Comparison of ENCODE assay signal across 1 cellular context in the genomic region with DNA sequence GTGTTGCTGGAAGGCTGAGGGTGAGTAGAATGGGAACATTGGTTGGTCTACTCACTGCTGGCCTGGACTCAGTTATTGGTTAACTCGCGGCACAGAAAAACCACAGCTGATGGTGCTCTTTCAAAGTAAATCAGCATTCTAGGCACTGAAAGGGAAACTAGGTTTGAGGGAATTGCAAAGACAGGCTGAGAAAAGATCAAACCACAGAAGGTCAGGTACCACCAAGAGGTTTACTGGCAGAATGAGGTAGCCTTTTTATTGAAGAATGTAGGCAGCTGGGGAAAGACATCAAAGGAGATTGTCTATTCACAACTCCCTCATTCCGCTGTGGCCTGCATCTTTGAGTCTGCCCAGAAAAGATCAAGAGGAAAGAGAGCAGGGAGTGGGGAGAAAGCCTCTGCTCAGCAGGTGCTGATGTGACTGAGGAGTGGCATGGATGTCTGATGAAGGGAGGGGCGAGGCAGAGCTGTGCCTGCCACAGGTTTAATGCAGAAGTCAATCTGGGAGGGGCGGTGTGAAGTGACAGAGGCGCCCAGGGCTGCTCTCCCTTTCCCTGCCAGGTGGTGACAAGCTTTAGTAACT.
TF ChIP-seq lines count a peak whose summit lies in the region.

No MANE protein-coding gene starts in this region.

TF ChIP-seq in HepG2, 621 proteins besides CTCF, POLR2A, EP300 and RAD21 (continued from another document and continues in another):
- TF ChIP-seq, protein P1, sequence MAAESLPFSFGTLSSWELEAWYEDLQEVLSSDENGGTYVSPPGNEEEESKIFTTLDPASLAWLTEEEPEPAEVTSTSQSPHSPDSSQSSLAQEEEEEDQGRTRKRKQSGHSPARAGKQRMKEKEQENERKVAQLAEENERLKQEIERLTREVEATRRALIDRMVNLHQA (CRISPR knock-in tag; IDR thresholded peaks at IDR 0.05) = no peak
- TF ChIP-seq ZNF691 (CRISPR knock-in tag; IDR thresholded peaks at IDR 0.05; ENCODE audit: borderline replicate concordance, low read depth) = 0 out of 2 replicates have a peak, but pooled peaks have one; percentile 49
- peak; percentile 51; the same call in 1 of the 2 replicates for TF ChIP-seq ZGPAT (CRISPR knock-in tag; IDR thresholded peaks at IDR 0.05)
- no peak for TF ChIP-seq ZNF782 (CRISPR knock-in tag; IDR thresholded peaks at IDR 0.05; ENCODE audit: borderline replicate concordance)
- TF ChIP-seq MTF2 (CRISPR knock-in tag; IDR thresholded peaks at IDR 0.05; ENCODE audit: borderline replicate concordance) = no peak
- TF ChIP-seq ZBTB42 (CRISPR knock-in tag; IDR thresholded peaks at IDR 0.05) = no peak
- peak; percentile 31; the same call in 1 of the 2 replicates for TF ChIP-seq ZFX (CRISPR knock-in tag; IDR thresholded peaks at IDR 0.05; ENCODE audit: low read depth)
- no peak for TF ChIP-seq CEBPB (IDR thresholded peaks at IDR 0.05; ENCODE audit: borderline replicate concordance, low read depth, low read length)
- no peak for TF ChIP-seq ATF6 (CRISPR knock-in tag; conservative IDR thresholded peaks at IDR 0.05)
- TF ChIP-seq TBX2 (CRISPR knock-in tag; IDR thresholded peaks at IDR 0.05; ENCODE audit: borderline replicate concordance) = 0 out of 2 replicates have a peak, but pooled peaks have one; percentile 43
- 0 out of 2 replicates have a peak, but pooled peaks have one; percentile 24 for TF ChIP-seq ZBTB38 (CRISPR knock-in tag; IDR thresholded peaks at IDR 0.05)
- TF ChIP-seq, protein P2, sequence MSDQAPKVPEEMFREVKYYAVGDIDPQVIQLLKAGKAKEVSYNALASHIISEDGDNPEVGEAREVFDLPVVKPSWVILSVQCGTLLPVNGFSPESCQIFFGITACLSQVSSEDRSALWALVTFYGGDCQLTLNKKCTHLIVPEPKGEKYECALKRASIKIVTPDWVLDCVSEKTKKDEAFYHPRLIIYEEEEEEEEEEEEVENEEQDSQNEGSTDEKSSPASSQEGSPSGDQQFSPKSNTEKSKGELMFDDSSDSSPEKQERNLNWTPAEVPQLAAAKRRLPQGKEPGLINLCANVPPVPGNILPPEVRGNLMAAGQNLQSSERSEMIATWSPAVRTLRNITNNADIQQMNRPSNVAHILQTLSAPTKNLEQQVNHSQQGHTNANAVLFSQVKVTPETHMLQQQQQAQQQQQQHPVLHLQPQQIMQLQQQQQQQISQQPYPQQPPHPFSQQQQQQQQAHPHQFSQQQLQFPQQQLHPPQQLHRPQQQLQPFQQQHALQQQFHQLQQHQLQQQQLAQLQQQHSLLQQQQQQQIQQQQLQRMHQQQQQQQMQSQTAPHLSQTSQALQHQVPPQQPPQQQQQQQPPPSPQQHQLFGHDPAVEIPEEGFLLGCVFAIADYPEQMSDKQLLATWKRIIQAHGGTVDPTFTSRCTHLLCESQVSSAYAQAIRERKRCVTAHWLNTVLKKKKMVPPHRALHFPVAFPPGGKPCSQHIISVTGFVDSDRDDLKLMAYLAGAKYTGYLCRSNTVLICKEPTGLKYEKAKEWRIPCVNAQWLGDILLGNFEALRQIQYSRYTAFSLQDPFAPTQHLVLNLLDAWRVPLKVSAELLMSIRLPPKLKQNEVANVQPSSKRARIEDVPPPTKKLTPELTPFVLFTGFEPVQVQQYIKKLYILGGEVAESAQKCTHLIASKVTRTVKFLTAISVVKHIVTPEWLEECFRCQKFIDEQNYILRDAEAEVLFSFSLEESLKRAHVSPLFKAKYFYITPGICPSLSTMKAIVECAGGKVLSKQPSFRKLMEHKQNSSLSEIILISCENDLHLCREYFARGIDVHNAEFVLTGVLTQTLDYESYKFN (CRISPR knock-in tag; conservative IDR thresholded peaks at IDR 0.05) = peak; percentile 33; the same call in 1 of the 2 replicates
- 0 out of 2 replicates have a peak, but pooled peaks have one; percentile 22 for TF ChIP-seq ARID5B (CRISPR knock-in tag; IDR thresholded peaks at IDR 0.05)
- no peak for TF ChIP-seq ZNF891 (CRISPR knock-in tag; IDR thresholded peaks at IDR 0.05)
- TF ChIP-seq ZNF597 (CRISPR knock-in tag; IDR thresholded peaks at IDR 0.05) = no peak
- peak; percentile 40; the same call in 1 of the 2 replicates for TF ChIP-seq HMG20A (CRISPR knock-in tag; IDR thresholded peaks at IDR 0.05; ENCODE audit: borderline replicate concordance)
- TF ChIP-seq ZNF644 (CRISPR knock-in tag; IDR thresholded peaks at IDR 0.05; ENCODE audit: low read depth) = 0 out of 2 replicates have a peak, but pooled peaks have one; percentile 57
- peak; percentile 49 for TF ChIP-seq BCL6 (CRISPR knock-in tag; IDR thresholded peaks at IDR 0.05)
- peak; percentile 49 for TF ChIP-seq ZMYM4 (CRISPR knock-in tag; IDR thresholded peaks at IDR 0.05)
- 0 out of 2 replicates have a peak, but pooled peaks have one; percentile 40 for TF ChIP-seq WIZ (CRISPR knock-in tag; IDR thresholded peaks at IDR 0.05)
- TF ChIP-seq ZNF687 (CRISPR knock-in tag; IDR thresholded peaks at IDR 0.05) = peak; percentile 50
- 0 out of 2 replicates have a peak, but pooled peaks have one; percentile 4 for TF ChIP-seq MAFF (IDR thresholded peaks at IDR 0.05; ENCODE audit: low read depth, low read length)
- peak; percentile 58; the same call in 1 of the 2 replicates for TF ChIP-seq DRAP1 (CRISPR knock-in tag; IDR thresholded peaks at IDR 0.05)
- TF ChIP-seq BHLHE40 (IDR thresholded peaks at IDR 0.05; ENCODE audit: low read length) = no peak
- TF ChIP-seq ZNF629 (CRISPR knock-in tag; conservative IDR thresholded peaks at IDR 0.05) = peak; percentile 51; the same call in 1 of the 2 replicates
- TF ChIP-seq TAF1 (CRISPR knock-in tag; IDR thresholded peaks at IDR 0.05) = no peak
- TF ChIP-seq GABPB1 (CRISPR knock-in tag; IDR thresholded peaks at IDR 0.05) = 0 out of 2 replicates have a peak, but pooled peaks have one; percentile 12
- TF ChIP-seq, protein P3, sequence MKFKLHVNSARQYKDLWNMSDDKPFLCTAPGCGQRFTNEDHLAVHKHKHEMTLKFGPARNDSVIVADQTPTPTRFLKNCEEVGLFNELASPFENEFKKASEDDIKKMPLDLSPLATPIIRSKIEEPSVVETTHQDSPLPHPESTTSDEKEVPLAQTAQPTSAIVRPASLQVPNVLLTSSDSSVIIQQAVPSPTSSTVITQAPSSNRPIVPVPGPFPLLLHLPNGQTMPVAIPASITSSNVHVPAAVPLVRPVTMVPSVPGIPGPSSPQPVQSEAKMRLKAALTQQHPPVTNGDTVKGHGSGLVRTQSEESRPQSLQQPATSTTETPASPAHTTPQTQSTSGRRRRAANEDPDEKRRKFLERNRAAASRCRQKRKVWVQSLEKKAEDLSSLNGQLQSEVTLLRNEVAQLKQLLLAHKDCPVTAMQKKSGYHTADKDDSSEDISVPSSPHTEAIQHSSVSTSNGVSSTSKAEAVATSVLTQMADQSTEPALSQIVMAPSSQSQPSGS (CRISPR knock-in tag; IDR thresholded peaks at IDR 0.05) = 0 out of 2 replicates have a peak, but pooled peaks have one; percentile 26
